ENCODE assay signal across 1 cellular context in the genomic region with DNA sequence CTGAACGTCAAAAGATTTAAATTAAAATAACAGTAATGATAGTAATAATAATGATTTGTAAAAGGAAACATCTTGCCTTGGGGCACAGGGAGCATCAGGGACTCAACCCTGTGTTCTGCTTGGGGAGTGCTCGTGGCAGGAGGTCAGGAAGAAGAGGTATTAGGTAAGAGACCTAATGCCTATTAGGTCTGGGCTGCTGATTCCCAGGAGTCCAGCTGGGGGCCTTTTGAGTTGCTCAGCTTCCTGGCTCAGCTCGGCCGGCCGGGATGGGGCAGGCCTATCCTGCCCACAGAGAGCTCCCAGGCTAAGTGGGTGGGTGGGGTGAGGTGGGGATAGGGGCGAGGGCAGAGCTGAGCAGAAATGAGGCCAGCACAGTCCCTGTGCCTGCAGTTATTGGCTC.
TF ChIP-seq lines count a peak whose summit lies in the region.

No MANE protein-coding gene starts in this region.

TF ChIP-seq in SK-N-SH treated with all-trans-retinoic acid at 6 μM for 48 hours, 23 proteins besides CTCF, POLR2A, EP300 and RAD21 (continued from another document):
- TF ChIP-seq, protein P1, sequence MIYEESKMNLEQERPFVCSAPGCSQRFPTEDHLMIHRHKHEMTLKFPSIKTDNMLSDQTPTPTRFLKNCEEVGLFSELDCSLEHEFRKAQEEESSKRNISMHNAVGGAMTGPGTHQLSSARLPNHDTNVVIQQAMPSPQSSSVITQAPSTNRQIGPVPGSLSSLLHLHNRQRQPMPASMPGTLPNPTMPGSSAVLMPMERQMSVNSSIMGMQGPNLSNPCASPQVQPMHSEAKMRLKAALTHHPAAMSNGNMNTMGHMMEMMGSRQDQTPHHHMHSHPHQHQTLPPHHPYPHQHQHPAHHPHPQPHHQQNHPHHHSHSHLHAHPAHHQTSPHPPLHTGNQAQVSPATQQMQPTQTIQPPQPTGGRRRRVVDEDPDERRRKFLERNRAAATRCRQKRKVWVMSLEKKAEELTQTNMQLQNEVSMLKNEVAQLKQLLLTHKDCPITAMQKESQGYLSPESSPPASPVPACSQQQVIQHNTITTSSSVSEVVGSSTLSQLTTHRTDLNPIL (CRISPR knock-in tag; IDR thresholded peaks at IDR 0.05; ENCODE audit: low read depth): no peak
- no peak for TF ChIP-seq GLIS3 (CRISPR knock-in tag; IDR thresholded peaks at IDR 0.05)
- no peak for TF ChIP-seq ZNF8 (CRISPR knock-in tag; IDR thresholded peaks at IDR 0.05)
- no peak for TF ChIP-seq RARB (CRISPR knock-in tag; IDR thresholded peaks at IDR 0.05)
- no peak for TF ChIP-seq ZNF70 (CRISPR knock-in tag; IDR thresholded peaks at IDR 0.05)
- no peak for TF ChIP-seq PPARA (CRISPR knock-in tag; IDR thresholded peaks at IDR 0.05; ENCODE audit: borderline replicate concordance)
- no peak for TF ChIP-seq TCF4 (CRISPR knock-in tag; IDR thresholded peaks at IDR 0.05; ENCODE audit: borderline replicate concordance)
- no peak for TF ChIP-seq SNAI2 (CRISPR knock-in tag; IDR thresholded peaks at IDR 0.05)
- no peak for TF ChIP-seq POU6F1 (CRISPR knock-in tag; IDR thresholded peaks at IDR 0.05; ENCODE audit: borderline replicate concordance, low read depth)
- no peak for TF ChIP-seq CSRNP3 (CRISPR knock-in tag; IDR thresholded peaks at IDR 0.05)
- no peak for TF ChIP-seq ZNF565 (CRISPR knock-in tag; conservative IDR thresholded peaks at IDR 0.05; ENCODE audit: low read depth)
- no peak for TF ChIP-seq ZC3H10 (CRISPR knock-in tag; IDR thresholded peaks at IDR 0.05)
- TF ChIP-seq, protein P2, sequence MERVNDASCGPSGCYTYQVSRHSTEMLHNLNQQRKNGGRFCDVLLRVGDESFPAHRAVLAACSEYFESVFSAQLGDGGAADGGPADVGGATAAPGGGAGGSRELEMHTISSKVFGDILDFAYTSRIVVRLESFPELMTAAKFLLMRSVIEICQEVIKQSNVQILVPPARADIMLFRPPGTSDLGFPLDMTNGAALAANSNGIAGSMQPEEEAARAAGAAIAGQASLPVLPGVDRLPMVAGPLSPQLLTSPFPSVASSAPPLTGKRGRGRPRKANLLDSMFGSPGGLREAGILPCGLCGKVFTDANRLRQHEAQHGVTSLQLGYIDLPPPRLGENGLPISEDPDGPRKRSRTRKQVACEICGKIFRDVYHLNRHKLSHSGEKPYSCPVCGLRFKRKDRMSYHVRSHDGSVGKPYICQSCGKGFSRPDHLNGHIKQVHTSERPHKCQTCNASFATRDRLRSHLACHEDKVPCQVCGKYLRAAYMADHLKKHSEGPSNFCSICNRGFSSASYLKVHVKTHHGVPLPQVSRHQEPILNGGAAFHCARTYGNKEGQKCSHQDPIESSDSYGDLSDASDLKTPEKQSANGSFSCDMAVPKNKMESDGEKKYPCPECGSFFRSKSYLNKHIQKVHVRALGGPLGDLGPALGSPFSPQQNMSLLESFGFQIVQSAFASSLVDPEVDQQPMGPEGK (CRISPR knock-in tag; IDR thresholded peaks at IDR 0.05; ENCODE audit: borderline replicate concordance): no peak
- TF ChIP-seq ARNTL (CRISPR knock-in tag; IDR thresholded peaks at IDR 0.05; ENCODE audit: borderline replicate concordance, low read depth): no peak
